ENCODE assay signal across 18 cellular contexts in the genomic region with DNA sequence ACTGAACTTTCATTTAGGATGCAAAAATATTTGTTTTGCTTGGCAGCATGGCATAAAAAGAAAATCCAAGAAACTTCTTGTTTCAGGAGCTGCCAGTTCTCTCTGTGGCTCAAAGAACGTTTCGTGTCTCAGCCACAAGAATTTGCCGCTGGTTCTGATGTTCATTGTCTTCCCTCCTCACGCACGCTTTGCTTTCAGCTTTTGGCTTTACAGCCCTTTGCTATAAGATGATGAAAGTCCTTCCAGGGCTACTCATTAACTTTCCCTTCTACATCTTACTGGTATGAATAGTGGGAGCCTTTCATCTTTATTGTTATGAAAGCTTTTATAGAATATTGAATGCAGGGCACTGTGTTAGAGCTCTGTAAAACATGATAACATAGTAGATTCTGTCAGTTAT.
DNase-seq lines count a peak whose midpoint lies in the region; ATAC-seq and TF ChIP-seq lines count a peak whose summit lies in the region.
"Had no signal": no experiment of that assay in that cellular context is flagged by ENCODE, and none has a peak within 500 bp of the region (broad histone marks: within the 10 kb centered on the region; RNA-seq: fewer than 3 reads in every experiment).

No MANE protein-coding gene starts in this region.

- H3K9me3 Mint-ChIP-seq in progenitor cell of endocrine pancreas (ENCODE audit: low read depth) (no peaks in the 10 kb centered on the region), immature natural killer cell (peaks cover 0 to 2% (median 0%) of the 10 kb centered on the region in 6 donors)
- H3K9me3 Mint-ChIP-seq: activated T-helper 2 cell treated with anti-CD3 and anti-CD28 coated beads, Interferon-gamma antibody, Interleukin-2, Interleukin-4, amounts not matched to agents 10 μg/mL and 5 μg/mL and 100 μg/mL, durations not matched to agents 14 hours and 24 hours and 36 hours; stimulated activated memory B cell treated with anti-CD40 and anti-IgM and Interleukin-4, amounts not matched to agents 10 μg/mL and 1 μg/mL and 100 μg/mL, for 72 hours had no signal

- H3K4me3 Mint-ChIP-seq in progenitor cell of endocrine pancreas (ENCODE audit: low read depth), result no peak overlapping the region
- no peak overlapping the region for H3K4me3 Mint-ChIP-seq in immature natural killer cell
- H3K4me3 Mint-ChIP-seq: stimulated activated memory B cell treated with anti-CD40 and anti-IgM and Interleukin-4, amounts not matched to agents 10 μg/mL and 1 μg/mL and 100 μg/mL, for 72 hours had no signal

- DNase-seq in EL, result peak; percentile 82
- DNase-seq in foreskin fibroblast, result peak; percentile 82 to 92
- peak; percentile 95 for DNase-seq in renal cortical epithelial cell (ENCODE audit: low read depth)
- DNase-seq in progenitor cell of endocrine pancreas (ENCODE audit: low spot score, unreplicated experiment), result no peak
- no peak for DNase-seq in NK-92 (lab: John Stamatoyannopoulos, UW; ENCODE audit: unreplicated experiment)
- no peak for DNase-seq in immature natural killer cell
- DNase-seq: activated CD4-positive, alpha-beta T cell treated with anti-CD3 and anti-CD28 coated beads, Interleukin-2, amount 50 U/mL, for 1 hour; C1 segment of cervical spinal cord; GF-D8; NCI-H1092; Peyer's patch; stimulated activated CD4-positive, alpha-beta T cell treated with anti-CD3 and anti-CD28 coated beads, Interleukin-2, amount 100 ng/mL, for 48 hours had no signal

- H3K27ac Mint-ChIP-seq in progenitor cell of endocrine pancreas (no peak overlapping the region), immature natural killer cell (no peak overlapping the region)
- H3K27ac Mint-ChIP-seq: activated T-helper 2 cell treated with anti-CD3 and anti-CD28 coated beads, Interferon-gamma antibody, Interleukin-2, Interleukin-4, amounts not matched to agents 10 μg/mL and 5 μg/mL and 100 μg/mL, durations not matched to agents 14 hours and 24 hours and 36 hours; stimulated activated memory B cell treated with anti-CD40 and anti-IgM and Interleukin-4, amounts not matched to agents 10 μg/mL and 1 μg/mL and 100 μg/mL, for 72 hours had no signal

- H3K36me3 Mint-ChIP-seq in progenitor cell of endocrine pancreas (ENCODE audit: insufficient read depth) (no peaks in the 10 kb centered on the region), immature natural killer cell (no peaks in the 10 kb centered on the region)
- H3K36me3 Mint-ChIP-seq: stimulated activated memory B cell treated with anti-CD40 and anti-IgM and Interleukin-4, amounts not matched to agents 10 μg/mL and 1 μg/mL and 100 μg/mL, for 72 hours had no signal

- H3K4me1 Mint-ChIP-seq in progenitor cell of endocrine pancreas (ENCODE audit: low read depth) (peaks cover 3% of the 10 kb centered on the region), immature natural killer cell (no peaks in the 10 kb centered on the region)
- H3K4me1 Mint-ChIP-seq: stimulated activated memory B cell treated with anti-CD40 and anti-IgM and Interleukin-4, amounts not matched to agents 10 μg/mL and 1 μg/mL and 100 μg/mL, for 72 hours had no signal

- H3K27me3 Mint-ChIP-seq in progenitor cell of endocrine pancreas (no peaks in the 10 kb centered on the region), immature natural killer cell (ENCODE audit: low read depth in 3 of 3) (peaks cover 0 to 4% (median 2%) of the 10 kb centered on the region in 3 donors)

- H3K27ac ChIP-seq in VCaP, result peak overlapping the region; percentile 11; the same call in 1 of the 2 replicates
- H3K27ac ChIP-seq: cardiac muscle cell, parathyroid adenoma, Peyer's patch had no signal

- no peak for ATAC-seq in GM19397 (IDR thresholded peaks at IDR 0.05; ENCODE audit: unreplicated experiment)
- ATAC-seq: stimulated activated memory B cell treated with anti-CD40 and anti-IgM and Interleukin-4, amounts not matched to agents 10 μg/mL and 1 μg/mL and 100 μg/mL, for 72 hours had no signal

- peak overlapping the region in 1 of 2 donors; percentile 1 for H3K4me3 ChIP-seq in foreskin fibroblast (ENCODE audit: low read depth in 1 of 2, low read length in 2 of 2)
- H3K4me3 ChIP-seq: cardiac muscle cell, Peyer's patch had no signal

- TF ChIP-seq CTCF in VCaP (conservative IDR thresholded peaks at IDR 0.05) (no peak), foreskin fibroblast (IDR thresholded peaks at IDR 0.05; ENCODE audit: low read depth, low read length) (no peak), progenitor cell of endocrine pancreas (IDR thresholded peaks at IDR 0.05; ENCODE audit: unreplicated experiment) (no peak)

Comparison
In these comparisons a context has a peak if more than half of its experiments do, and no peak if none do; other contexts are left out.
1. DNase-seq: peak in EL (single experiment), foreskin fibroblast (2 of 2) and renal cortical epithelial cell (single experiment); none in progenitor cell of endocrine pancreas (single experiment), NK-92 (single experiment) and immature natural killer cell (0 of 3).